In genomic region chr3:158731525-158731924, GRCh38 we compare ENCODE assay signal across 8 cellular contexts. TPM values are rescaled to one million over a fixed set of nuclear protein-coding genes. Genes with fewer than 3 reads are reported as not detected.
DNase-seq lines count a peak whose midpoint lies in the region; ATAC-seq and TF ChIP-seq lines count a peak whose summit lies in the region.

No MANE protein-coding gene starts in this region.

- no peak for TF ChIP-seq POLR2A in adrenal gland (IDR thresholded peaks at IDR 0.05)

- H3K27ac ChIP-seq in adrenal gland (peak overlapping the region in 3 of 5 donors; percentile 10 to 89 (median 86)), stomach smooth muscle (ENCODE audit: low read length) (peak overlapping the region; percentile 41)

- ATAC-seq in HG02571 (IDR thresholded peaks at IDR 0.05; ENCODE audit: unreplicated experiment): no peak

- in situ Hi-C loops in GM13976 (cut with MboI; ENCODE audit: low sequenced_read_pairs, unreplicated experiment): no loop called here
- in situ Hi-C loops in ACHN (cut with HindIII; ENCODE audit: low pct_ligation_motif_present, low pct_unique_long_range_greater_than_20kb, low sequenced_read_pairs): no loop called here

- WGBS in adrenal gland, 4 donors: 64 to 83% (median 69%) methylated on average over 9 to 13 of the region's 13 CpGs

- no peak for TF ChIP-seq CTCF in adrenal gland (IDR thresholded peaks at IDR 0.05)
- no peak for TF ChIP-seq CTCF in kidney epithelial cell (IDR thresholded peaks at IDR 0.05; ENCODE audit: insufficient read depth, low read length, poor library complexity, severe bottlenecking)
- no peak for TF ChIP-seq CTCF in GM13976 (IDR thresholded peaks at IDR 0.05; ENCODE audit: borderline replicate concordance, control extremely low read depth, extremely low read depth, insufficient read depth, missing control alignments)

- H3K9me3 ChIP-seq in adrenal gland (replicated peaks in 1 of 3): peaks cover 0 to 9% (median 0%) of the 10 kb centered on the region in 3 donors
- peaks cover 6 to 7% of the 10 kb centered on the region in 2 donors for H3K9me3 ChIP-seq in stomach smooth muscle (ENCODE audit: control insufficient read depth in 2 of 2, low read length in 2 of 2)

- H3K4me3 ChIP-seq in adrenal gland: peak overlapping the region in 3 of 4 donors; percentile 33 to 93 (median 49)
- H3K4me3 ChIP-seq in kidney epithelial cell (ENCODE audit: low read depth, low read length): peak overlapping the region; percentile 53
- peak overlapping the region; percentile 60 to 80 for H3K4me3 ChIP-seq in stomach smooth muscle (ENCODE audit: low read length in 2 of 2)

- DNase-seq in NCI-H82 (lab: John Stamatoyannopoulos, UW) (peak; percentile 20), NCI-H82 treated with DMSO at 0.1 percent for 48 hours (lab: John Stamatoyannopoulos, UW; ENCODE audit: unreplicated experiment) (no peak), adrenal gland (no peak), kidney epithelial cell (ENCODE audit: low read depth) (no peak), GM13976 (ENCODE audit: low spot score) (no peak), ACHN (no peak)

- H3K27me3 ChIP-seq in adrenal gland (no peaks in the 10 kb centered on the region), kidney epithelial cell (ENCODE audit: control insufficient read depth, insufficient read depth, low read length) (no peaks in the 10 kb centered on the region), stomach smooth muscle (ENCODE audit: control insufficient read depth in 1 of 2, insufficient read depth in 2 of 2, low read length in 2 of 2) (no peaks in the 10 kb centered on the region)

- H3K36me3 ChIP-seq in adrenal gland (replicated peaks in 1 of 2): no peaks in the 10 kb centered on the region
- H3K36me3 ChIP-seq in kidney epithelial cell (ENCODE audit: control insufficient read depth, insufficient read depth, low read length): peaks cover 1% of the 10 kb centered on the region
- peaks cover 0 to 4% of the 10 kb centered on the region in 2 donors for H3K36me3 ChIP-seq in stomach smooth muscle (ENCODE audit: control insufficient read depth in 2 of 2, insufficient read depth in 2 of 2, low read length in 2 of 2)

- intact Hi-C loops in adrenal gland (cut with DNase I): loop anchor here in 1 of 2 donors (5.0 kb wide), 1 partner anchor 56 kb away; no protein-coding TSS in a partner anchor

- H3K9ac ChIP-seq in stomach smooth muscle (ENCODE audit: low read length in 2 of 2): peak overlapping the region; percentile 39 to 62

- peaks cover 5 to 28% of the 10 kb centered on the region in 2 donors for H3K4me1 ChIP-seq in adrenal gland (replicated peaks in 1 of 2)
- H3K4me1 ChIP-seq in stomach smooth muscle (ENCODE audit: control insufficient read depth, insufficient read depth, low read length): peaks cover 22% of the 10 kb centered on the region

RNA-seq across cellular contexts. Expression of gene RARRES1, which starts 0.7 kb away (rescaled TPM):
- total RNA-seq in adrenal gland (100 to 1,000 TPM in 2 of 8 donors, 10 to 100 TPM in 5, 1 to 10 TPM in 1; 7.0 to 204 (median 33.1) TPM), kidney epithelial cell (5.3 and 6.9 TPM in 2 replicates)
- polyA plus RNA-seq in adrenal gland: 10 to 100 TPM in 1 of 3 donors, 1 to 10 TPM in 2; 8.2 to 19.7 (median 9.7) TPM

RNA-seq across cellular contexts. Expression of gene LXN, which starts 59.1 kb away (rescaled TPM):
- total RNA-seq in adrenal gland (100 to 1,000 TPM in 1 of 8 donors, 10 to 100 TPM in 7; 20.5 to 100 (median 67.0) TPM), kidney epithelial cell (4.0 and 4.9 TPM in 2 replicates)
- 10 to 100 TPM; 23.5 to 60.6 (median 42.0) TPM for polyA plus RNA-seq in adrenal gland
